Comparison of ENCODE assay signal across 1 cellular context in genomic region chr19:58181902-58182576, GRCh38.
A peak's percentile ranks its signal among the peaks of the same experiment; 100 is the strongest.
TF ChIP-seq lines count a peak whose summit lies in the region.

No MANE protein-coding gene starts in this region.

TF ChIP-seq in GM12878, 131 proteins besides CTCF, POLR2A, EP300 and RAD21:
- TF ChIP-seq CREB1 (IDR thresholded peaks at IDR 0.05; ENCODE audit: low read depth): no peak
- TF ChIP-seq CBX3 (IDR thresholded peaks at IDR 0.05; ENCODE audit: borderline replicate concordance, low read depth): no peak
- TF ChIP-seq, protein P1, sequence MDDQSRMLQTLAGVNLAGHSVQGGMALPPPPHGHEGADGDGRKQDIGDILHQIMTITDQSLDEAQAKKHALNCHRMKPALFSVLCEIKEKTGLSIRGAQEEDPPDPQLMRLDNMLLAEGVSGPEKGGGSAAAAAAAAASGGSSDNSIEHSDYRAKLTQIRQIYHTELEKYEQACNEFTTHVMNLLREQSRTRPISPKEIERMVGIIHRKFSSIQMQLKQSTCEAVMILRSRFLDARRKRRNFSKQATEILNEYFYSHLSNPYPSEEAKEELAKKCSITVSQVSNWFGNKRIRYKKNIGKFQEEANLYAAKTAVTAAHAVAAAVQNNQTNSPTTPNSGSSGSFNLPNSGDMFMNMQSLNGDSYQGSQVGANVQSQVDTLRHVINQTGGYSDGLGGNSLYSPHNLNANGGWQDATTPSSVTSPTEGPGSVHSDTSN (IDR thresholded peaks at IDR 0.05; ENCODE audit: insufficient replicate concordance, low read depth, low read length): no peak
- TF ChIP-seq PAX5 (IDR thresholded peaks at IDR 0.05; ENCODE audit: borderline replicate concordance, low read depth, low read length): no peak
- no peak for TF ChIP-seq GABPA (IDR thresholded peaks at IDR 0.05; ENCODE audit: low read depth)
- TF ChIP-seq NFYA (IDR thresholded peaks at IDR 0.05; ENCODE audit: borderline replicate concordance, low read depth, low read length): no peak
- TF ChIP-seq RAD51 (IDR thresholded peaks at IDR 0.05): no peak
- no peak for TF ChIP-seq ZNF274 (IDR thresholded peaks at IDR 0.05; ENCODE audit: insufficient read depth, insufficient read length)
- no peak for TF ChIP-seq ZSCAN29 (IDR thresholded peaks at IDR 0.05)
- peak; percentile 55; the same call in 1 of the 2 replicates for TF ChIP-seq LARP7 (IDR thresholded peaks at IDR 0.05)
- TF ChIP-seq TCF7 (IDR thresholded peaks at IDR 0.05; ENCODE audit: borderline replicate concordance): no peak
- TF ChIP-seq YBX1 (IDR thresholded peaks at IDR 0.05): no peak
- peak; percentile 38; the same call in 1 of the 2 replicates for TF ChIP-seq SMC3 (IDR thresholded peaks at IDR 0.05; ENCODE audit: borderline replicate concordance, low read length)
- TF ChIP-seq ZBTB11 (CRISPR knock-in tag; IDR thresholded peaks at IDR 0.05): no peak
- no peak for TF ChIP-seq FOXK2 (IDR thresholded peaks at IDR 0.05)
- no peak for TF ChIP-seq NRF1 (conservative IDR thresholded peaks at IDR 0.05; ENCODE audit: low read depth, low read length)
- TF ChIP-seq POLR2AphosphoS5 (IDR thresholded peaks at IDR 0.05; ENCODE audit: low read length): no peak
